Comparison of ENCODE assay signal across 8 cellular contexts in the genomic region with DNA sequence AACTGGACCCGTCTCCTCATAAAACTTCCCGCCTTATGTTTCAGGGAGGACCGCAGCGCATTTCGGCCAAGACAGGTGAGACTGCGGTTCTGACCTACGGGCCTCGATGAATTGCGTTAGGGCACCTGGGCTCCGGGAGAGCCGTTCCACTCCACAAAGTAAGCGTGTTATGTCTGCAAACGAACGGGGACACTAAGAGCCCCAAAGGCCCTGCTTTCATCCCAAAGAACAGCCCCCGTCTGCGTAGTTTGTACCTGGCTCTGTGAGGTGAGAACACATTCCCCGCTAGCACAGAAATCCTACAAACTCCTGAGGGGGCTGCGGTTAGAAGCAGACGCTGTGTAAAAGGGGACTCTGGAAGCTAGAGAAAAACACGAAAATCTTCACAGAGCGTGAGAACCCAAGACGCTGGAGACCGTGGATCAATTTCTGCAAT. TPM values are rescaled to one million over a fixed set of nuclear protein-coding genes. Genes with fewer than 3 reads are reported as not detected.
DNase-seq lines count a peak whose midpoint lies in the region; ATAC-seq and TF ChIP-seq lines count a peak whose summit lies in the region.

No MANE protein-coding gene starts in this region.

- H3K36me3 Mint-ChIP-seq in chondrocyte (ENCODE audit: low read depth) (no peaks in the 10 kb centered on the region), nephron progenitor cell (ENCODE audit: low read depth) (no peaks in the 10 kb centered on the region)

- H3K36me3 ChIP-seq in OCI-LY3 (replicated peaks; ENCODE audit: low read depth, low read length): no peaks in the 10 kb centered on the region

- H2AFZ ChIP-seq in OCI-LY3 (ENCODE audit: low read depth, low read length): 0 out of 2 replicates have a peak overlapping the region, but pooled peaks have one; percentile 37

- no peaks in the 10 kb centered on the region for H4K20me1 ChIP-seq in OCI-LY3 (ENCODE audit: insufficient read depth, low read length)

- H3K27ac Mint-ChIP-seq in chondrocyte (ENCODE audit: unreplicated experiment) (peak overlapping the region; percentile 100), nephron progenitor cell (peak overlapping the region; percentile 100)

- peak overlapping the region; percentile 75 for H3K4me3 ChIP-seq in OCI-LY3 (ENCODE audit: low read length)

- H3K27me3 Mint-ChIP-seq in chondrocyte (ENCODE audit: low read depth) (no peaks in the 10 kb centered on the region), nephron progenitor cell (ENCODE audit: low read depth, poor library complexity) (no peaks in the 10 kb centered on the region)

- H3K27ac ChIP-seq in C4-2B (peak overlapping the region; percentile 98), OCI-LY3 (ENCODE audit: low read length) (peak overlapping the region; percentile 76)

- POLR2A ChIA-PET in HEK293T (lab: Yijun Ruan, JAX): interaction anchor here (1.0 to 1.8 kb wide), 4 partner anchors 10 to 730 kb away, joined by 3 to 10 read pairs (median 4); no protein-coding TSS in a partner anchor

- H3K27me3 ChIP-seq in OCI-LY3 (ENCODE audit: low read depth, low read length): no peaks in the 10 kb centered on the region

- TF ChIP-seq CTCF in C4-2B (conservative IDR thresholded peaks at IDR 0.05) (no peak), OCI-LY3 (IDR thresholded peaks at IDR 0.05; ENCODE audit: low read depth, low read length) (no peak), chondrocyte (IDR thresholded peaks at IDR 0.05) (no peak), nephron progenitor cell (IDR thresholded peaks at IDR 0.05) (no peak)

- CTCF ChIA-PET in HEK293T (lab: Yijun Ruan, JAX): no interaction called here

- no peak for DNase-seq in chondrocyte (ENCODE audit: low spot score)
- peak; percentile 16 for DNase-seq in nephron progenitor cell
- DNase-seq in DMS79 treated with DMSO at 0.1 percent for 48 hours (lab: John Stamatoyannopoulos, UW): no peak
- DNase-seq in NCI-H1436 (lab: John Stamatoyannopoulos, UW): no peak
- DNase-seq in HEK293T (ENCODE audit: extremely low spot score): no peak

- H3K9me3 Mint-ChIP-seq in chondrocyte (ENCODE audit: low read depth): no peaks in the 10 kb centered on the region
- no peaks in the 10 kb centered on the region for H3K9me3 Mint-ChIP-seq in nephron progenitor cell

- H3K4me1 Mint-ChIP-seq in chondrocyte (ENCODE audit: low read depth) (peaks cover 17% of the 10 kb centered on the region), nephron progenitor cell (peaks cover 49% of the 10 kb centered on the region)

- H3K4me3 Mint-ChIP-seq in chondrocyte (ENCODE audit: unreplicated experiment) (peak overlapping the region; percentile 86), nephron progenitor cell (peak overlapping the region; percentile 79)

- H3K9me3 ChIP-seq in OCI-LY3 (ENCODE audit: insufficient read depth, low read length): no peaks in the 10 kb centered on the region

- no peaks in the 10 kb centered on the region for H3K79me2 ChIP-seq in OCI-LY3 (ENCODE audit: low read length)

- peak overlapping the region; percentile 97 for H3K4me2 ChIP-seq in OCI-LY3 (ENCODE audit: low read length)

- no peak for ATAC-seq in HG03196 (IDR thresholded peaks at IDR 0.05; ENCODE audit: unreplicated experiment)

- peak overlapping the region; percentile 72 for H3K9ac ChIP-seq in OCI-LY3 (ENCODE audit: low read length)

- H3K4me1 ChIP-seq in OCI-LY3 (ENCODE audit: low read length): peaks cover 16% of the 10 kb centered on the region

TF ChIP-seq in HEK293T, 16 proteins besides CTCF, POLR2A, EP300 and RAD21:
- TF ChIP-seq, protein P1, sequence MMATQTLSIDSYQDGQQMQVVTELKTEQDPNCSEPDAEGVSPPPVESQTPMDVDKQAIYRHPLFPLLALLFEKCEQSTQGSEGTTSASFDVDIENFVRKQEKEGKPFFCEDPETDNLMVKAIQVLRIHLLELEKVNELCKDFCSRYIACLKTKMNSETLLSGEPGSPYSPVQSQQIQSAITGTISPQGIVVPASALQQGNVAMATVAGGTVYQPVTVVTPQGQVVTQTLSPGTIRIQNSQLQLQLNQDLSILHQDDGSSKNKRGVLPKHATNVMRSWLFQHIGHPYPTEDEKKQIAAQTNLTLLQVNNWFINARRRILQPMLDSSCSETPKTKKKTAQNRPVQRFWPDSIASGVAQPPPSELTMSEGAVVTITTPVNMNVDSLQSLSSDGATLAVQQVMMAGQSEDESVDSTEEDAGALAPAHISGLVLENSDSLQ (IDR thresholded peaks at IDR 0.05): no peak
- TF ChIP-seq NFRKB (IDR thresholded peaks at IDR 0.05) (no peak), FOXA1 (IDR thresholded peaks at IDR 0.05) (no peak), HDGF (IDR thresholded peaks at IDR 0.05; ENCODE audit: borderline replicate concordance) (no peak)

RNA-seq across cellular contexts. Expression of gene PPIAL4F, which starts 41.6 kb away (rescaled TPM):
- total RNA-seq in chondrocyte: not detected in 3 replicates
